Comparison of ENCODE assay signal across 11 cellular contexts in genomic region chr5:32494827-32495226, GRCh38.
"Had no signal": no experiment of that assay in that cellular context is flagged by ENCODE, and none has a peak within 500 bp of the region (broad histone marks: within the 10 kb centered on the region; RNA-seq: fewer than 3 reads in every experiment).

No MANE protein-coding gene starts in this region.

- H3K9ac ChIP-seq: GM23248 had no signal

- H2AFZ ChIP-seq: GM23248, GM23338 had no signal

- H3K9me3 ChIP-seq: HAP-1 had no signal

- DNase-seq: GM23248, GOT3, H7, H9, HCEC 1CT, HFFc6 had no signal

- FAIRE-seq: H1, H54 had no signal

- H3K4me2 ChIP-seq: GM23338 had no signal

- H3K4me3 ChIP-seq: GM23248, GM23338, HAP-1 had no signal

- ATAC-seq: GM23338, HCT116 had no signal

- H3K27ac ChIP-seq: GM23248 had no signal

- H3K36me3 ChIP-seq: HAP-1 had no signal
